27 cellular contexts compared by ENCODE assay signal in the genomic region with DNA sequence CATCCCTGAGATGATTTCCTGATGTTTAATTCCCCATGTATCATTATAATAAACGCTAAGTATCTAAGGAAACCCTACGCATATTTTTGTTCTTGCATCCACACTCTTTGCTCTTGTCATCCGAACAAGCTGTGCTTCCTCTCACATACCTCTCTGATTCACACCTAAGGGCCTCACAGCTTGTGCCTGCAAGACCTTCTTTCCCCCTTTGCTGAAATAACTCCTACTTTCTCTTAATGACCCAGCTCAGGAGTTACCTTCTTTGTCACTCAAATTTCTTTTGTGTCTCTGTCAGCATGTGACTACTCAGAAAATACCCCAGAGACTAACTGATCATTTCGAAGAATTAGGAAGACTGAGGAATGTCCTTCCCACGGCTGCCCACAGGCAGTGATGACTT.
"Had no signal": no experiment of that assay in that cellular context is flagged by ENCODE, and none has a peak within 500 bp of the region (broad histone marks: within the 10 kb centered on the region; RNA-seq: fewer than 3 reads in every experiment).

No MANE protein-coding gene starts in this region.

- H3K4me3 ChIP-seq: Peyer's patch, SJSA1 had no signal

- H3K4me2 ChIP-seq: SK-N-SH had no signal

- H3K27me3 ChIP-seq: Peyer's patch, SJSA1 had no signal

- H3K9ac ChIP-seq: SK-N-SH had no signal

- H3K9me3 ChIP-seq: Peyer's patch, SJSA1, SK-N-SH had no signal

- H3K36me3 ChIP-seq: Peyer's patch, SJSA1 had no signal

- H3K27ac ChIP-seq: Peyer's patch, SJSA1 had no signal

- DNase-seq: activated CD4-positive, alpha-beta memory T cell treated with anti-CD3 and anti-CD28 coated beads for 36 hours; activated CD4-positive, alpha-beta T cell treated with anti-CD3 and anti-CD28 coated beads for 4 hours; activated CD4-positive, alpha-beta T cell treated with anti-CD3 and anti-CD28 coated beads, Interleukin-2, amount 50 U/mL, for 1 hour; activated CD8-positive, alpha-beta memory T cell treated with anti-CD3 and anti-CD28 coated beads, Interleukin-2, amount 50 U/mL, for 4 hours; activated gamma-delta T cell treated with Interleukin-2 at 50 U/mL for 16 hours; activated naive CD4-positive, alpha-beta T cell treated with anti-CD3 and anti-CD28 coated beads for 36 hours; activated naive CD8-positive, alpha-beta T cell treated with anti-CD3 and anti-CD28 coated beads, Interleukin-2, amount 50 U/mL, for 24 hours; activated T-cell treated with anti-CD3 and anti-CD28 coated beads for 4 hours; activated T-cell treated with anti-CD3 and anti-CD28 coated beads, Interleukin-2, amount 50 U/mL, for 4 hours; anterior cingulate cortex; central memory CD4-positive, alpha-beta T cell; Karpas-422; NCI-H1105; NCI-H1417 treated with DMSO at 0.1 percent for 48 hours; NCI-H187 treated with DMSO at 0.1 percent for 48 hours; NCI-H2081 treated with DMSO at 0.1 percent for 48 hours; NCI-H345; NCI-H524 treated with DMSO at 0.1 percent for 48 hours; PC-3; Peyer's patch; RPMI8226; SHP77 treated with DMSO at 0.1 percent for 48 hours; SK-N-SH had no signal

- H3K4me1 ChIP-seq: Peyer's patch, SJSA1 had no signal

- FAIRE-seq: bronchial epithelial cell, TTC549 had no signal

- ATAC-seq: activated CD4-positive, CD25-positive, alpha-beta regulatory T cell treated with anti-CD3 and anti-CD28 coated beads, Interleukin-2, amount 50 U/mL, for 24 hours; activated naive CD8-positive, alpha-beta T cell treated with anti-CD3 and anti-CD28 coated beads, Interleukin-2, amount 50 U/mL, for 24 hours; activated T-cell treated with anti-CD3 and anti-CD28 coated beads, Interleukin-2, amount 50 U/mL, for 4 hours; PC-3 had no signal
